In the genomic region with DNA sequence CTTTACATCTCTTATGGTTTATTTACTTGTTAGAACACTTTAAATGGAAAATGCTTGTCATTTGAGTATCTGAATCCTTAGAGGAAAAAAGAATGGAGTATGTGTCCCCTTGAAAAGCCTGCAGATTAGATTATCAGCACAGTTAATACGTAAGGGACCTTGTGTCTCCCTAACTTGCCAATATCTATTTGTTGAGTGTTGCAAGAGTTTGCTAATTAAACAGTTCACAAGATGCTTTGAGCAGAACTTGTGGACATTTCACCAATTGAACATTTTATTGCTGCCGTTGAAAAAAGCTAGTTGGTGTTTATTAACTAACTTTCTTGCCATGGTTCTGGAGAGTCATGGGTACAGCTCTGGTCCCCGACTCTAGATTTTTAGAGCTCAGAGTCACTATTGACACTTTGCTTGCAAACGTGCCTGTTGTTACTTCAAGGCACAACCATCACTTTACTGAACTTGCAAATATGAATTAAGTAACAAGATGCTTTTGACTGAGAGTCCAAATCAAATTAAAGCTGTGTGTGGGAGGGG, we compare ENCODE assay signal across 24 cellular contexts. TPM values are rescaled to one million over a fixed set of nuclear protein-coding genes. Genes with fewer than 3 reads are reported as not detected.
A peak's percentile ranks its signal among the peaks of the same experiment; 100 is the strongest.
DNase-seq lines count a peak whose midpoint lies in the region; ATAC-seq and TF ChIP-seq lines count a peak whose summit lies in the region.
"Had no signal": no experiment of that assay in that cellular context is flagged by ENCODE, and none has a peak within 500 bp of the region (broad histone marks: within the 10 kb centered on the region; RNA-seq: fewer than 3 reads in every experiment).

No MANE protein-coding gene starts in this region.

- 90% methylated on average over 4 of the region's 4 CpGs for WGBS in esophagus muscularis mucosa

- H3K4me2 ChIP-seq in neural progenitor cell, result no peak overlapping the region

- peaks cover 21% of the 10 kb centered on the region for H3F3A ChIP-seq in neural progenitor cell (ENCODE audit: low read depth)

- H3K9ac ChIP-seq in neural progenitor cell, result no peak overlapping the region

- DNase-seq in HuH-7 (ENCODE audit: low spot score), result peak; percentile 20
- DNase-seq in esophagus muscularis mucosa (ENCODE audit: extremely low spot score), result peak; percentile 31
- no peak for DNase-seq in neural progenitor cell (ENCODE audit: low spot score)
- no peak for DNase-seq in RKO (ENCODE audit: low spot score)
- no peak for DNase-seq in NCI-H774 (lab: John Stamatoyannopoulos, UW)
- DNase-seq in activated CD4-positive, CD25-positive, alpha-beta regulatory T cell treated with anti-CD3 and anti-CD28 coated beads, Interleukin-2, amount 50 U/mL, for 72 hours, result no peak
- DNase-seq: CD8-positive, alpha-beta memory T cell; DMS53; EL; GF-D8; H7; KG1; NCI-H1092 treated with DMSO at 0.1 percent for 48 hours; NCI-H1436 treated with DMSO at 0.1 percent for 48 hours; NCI-H1930; NCI-H226; NCI-H524; PC-3; RPMI8226; SHP77 treated with DMSO at 0.1 percent for 48 hours; SW 1271 had no signal

- H3K36me3 Mint-ChIP-seq in neural progenitor cell, result no peaks in the 10 kb centered on the region
- H3K36me3 Mint-ChIP-seq: CD8-positive, alpha-beta memory T cell had no signal

- no peak overlapping the region for H3K27ac Mint-ChIP-seq in neural progenitor cell

- no peaks in the 10 kb centered on the region for H3K9me3 Mint-ChIP-seq in neural progenitor cell
- H3K9me3 Mint-ChIP-seq: CD8-positive, alpha-beta memory T cell had no signal

- H3K4me1 Mint-ChIP-seq in neural progenitor cell, result peaks cover 28% of the 10 kb centered on the region

- no peak for ATAC-seq in HG02938 (IDR thresholded peaks at IDR 0.05; ENCODE audit: unreplicated experiment)
- ATAC-seq: PC-3 had no signal

- TF ChIP-seq CTCF in 22Rv1 (IDR thresholded peaks at IDR 0.05) (no peak), esophagus muscularis mucosa (IDR thresholded peaks at IDR 0.05) (no peak), neural progenitor cell (IDR thresholded peaks at IDR 0.05) (no peak)

- H3K4me3 ChIP-seq in esophagus muscularis mucosa, result no peak overlapping the region
- no peak overlapping the region for H3K4me3 ChIP-seq in neural progenitor cell
- H3K4me3 ChIP-seq: SK-N-MC had no signal

- H3K4me3 Mint-ChIP-seq in neural progenitor cell, result no peak overlapping the region

- no peak for TF ChIP-seq POLR2A in esophagus muscularis mucosa (IDR thresholded peaks at IDR 0.05; ENCODE audit: low read depth)

- intact Hi-C loops in esophagus muscularis mucosa (cut with DNase I), result no loop called here

- no peaks in the 10 kb centered on the region for H4K20me1 ChIP-seq in neural progenitor cell (ENCODE audit: low read depth)

- no peak for TF ChIP-seq EP300 in esophagus muscularis mucosa (IDR thresholded peaks at IDR 0.05)

- H3K4me1 ChIP-seq in esophagus muscularis mucosa (no peaks in the 10 kb centered on the region), neural progenitor cell (peaks cover 55% of the 10 kb centered on the region)

- H3K27me3 Mint-ChIP-seq in neural progenitor cell (ENCODE audit: insufficient read depth, low read depth), result no peaks in the 10 kb centered on the region
- H3K27me3 Mint-ChIP-seq: CD8-positive, alpha-beta memory T cell had no signal

- H3K9me3 ChIP-seq in esophagus muscularis mucosa (no peaks in the 10 kb centered on the region), neural progenitor cell (ENCODE audit: low read depth) (no peaks in the 10 kb centered on the region)

- peak overlapping the region; percentile 79 for H3K27ac ChIP-seq in 22Rv1
- no peak overlapping the region for H3K27ac ChIP-seq in esophagus muscularis mucosa (replicated peaks in 1 of 4)
- H3K27ac ChIP-seq in neural progenitor cell, result no peak overlapping the region
- H3K27ac ChIP-seq: SK-N-MC had no signal

- peak overlapping the region; percentile 40 for H2AFZ ChIP-seq in neural progenitor cell (replicated peaks)

- H3K36me3 ChIP-seq in esophagus muscularis mucosa, result no peaks in the 10 kb centered on the region
- H3K36me3 ChIP-seq in neural progenitor cell, result no peaks in the 10 kb centered on the region

- no peaks in the 10 kb centered on the region for H3K79me2 ChIP-seq in neural progenitor cell (ENCODE audit: low read depth)

- H3K27me3 ChIP-seq in esophagus muscularis mucosa, result no peaks in the 10 kb centered on the region
- H3K27me3 ChIP-seq in neural progenitor cell, result no peaks in the 10 kb centered on the region

RNA-seq across cellular contexts. Expression of a gene that starts 30.6 kb away (rescaled TPM):
- total RNA-seq in esophagus muscularis mucosa (1 to 10 TPM; 1.8 to 5.1 (median 2.3) TPM), neural progenitor cell (ENCODE audit: low replicate concordance) (0.37 and 0.43 TPM in 2 replicates)

Comparison
In these comparisons a context has a peak if more than half of its experiments do, and no peak if none do; other contexts are left out.
1. DNase-seq: peak in HuH-7 (single experiment) and esophagus muscularis mucosa (single experiment); none in neural progenitor cell (single experiment), RKO (single experiment), NCI-H774 (single experiment) and activated CD4-positive, CD25-positive, alpha-beta regulatory T cell treated with anti-CD3 and anti-CD28 coated beads, Interleukin-2, amount 50 U/mL, for 72 hours (single experiment).